9 cellular contexts compared by ENCODE assay signal in the genomic region with DNA sequence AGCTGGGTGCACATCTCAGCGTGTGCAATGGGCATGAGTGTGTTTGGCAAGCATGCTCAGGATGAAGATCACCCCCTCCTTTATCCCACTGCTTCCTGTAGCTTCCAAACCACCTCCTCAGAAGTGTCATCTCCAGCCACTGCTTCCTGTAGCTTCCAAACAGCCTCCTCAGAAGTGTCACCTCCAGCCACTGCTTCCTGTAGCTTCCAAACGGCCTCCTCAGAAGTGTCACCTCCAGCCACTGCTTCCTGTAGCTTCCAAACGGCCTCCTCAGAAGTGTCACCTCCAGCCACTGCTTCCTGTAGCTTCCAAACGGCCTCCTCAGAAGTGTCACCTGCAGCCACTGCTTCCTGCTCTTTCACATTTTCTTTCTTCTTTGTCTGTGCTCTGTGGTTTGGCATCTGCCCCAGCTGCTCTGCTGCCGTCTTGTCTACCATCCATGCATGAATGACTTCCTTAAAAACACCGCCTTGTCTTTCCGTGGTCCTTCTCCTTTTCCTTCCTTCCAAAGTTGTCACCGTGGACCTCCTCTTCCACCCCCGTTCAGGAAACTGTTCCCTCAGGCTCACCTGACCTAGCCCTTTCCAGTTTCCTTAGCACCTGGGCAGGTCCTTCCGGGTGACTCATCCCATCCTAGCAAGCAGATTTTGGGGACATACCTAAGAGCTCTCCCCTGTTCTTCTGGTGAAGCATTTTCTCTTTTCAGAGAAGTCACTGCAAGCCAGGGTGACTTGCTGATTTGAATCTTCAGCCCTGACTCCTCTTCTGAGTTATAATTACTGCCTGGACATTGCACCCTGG. TPM values are rescaled to one million over a fixed set of nuclear protein-coding genes. Genes with fewer than 3 reads are reported as not detected.
DNase-seq lines count a peak whose midpoint lies in the region; ATAC-seq and TF ChIP-seq lines count a peak whose summit lies in the region.
"Had no signal": no experiment of that assay in that cellular context is flagged by ENCODE, and none has a peak within 500 bp of the region (broad histone marks: within the 10 kb centered on the region; RNA-seq: fewer than 3 reads in every experiment).

No MANE protein-coding gene starts in this region.

- no peaks in the 10 kb centered on the region for H3K27me3 ChIP-seq in BLaER1 treated with 17β-estradiol and CSF1 and Interleukin-3, amounts not matched to agents 10 nM and 100 nM
- no peaks in the 10 kb centered on the region for H3K27me3 ChIP-seq in heart right ventricle
- no peaks in the 10 kb centered on the region for H3K27me3 ChIP-seq in neuronal stem cell (ENCODE audit: control insufficient read depth in 3 of 3, insufficient read depth in 3 of 3, low read depth in 1 of 3, low read length in 3 of 3)
- H3K27me3 ChIP-seq in esophagus muscularis mucosa, result no peaks in the 10 kb centered on the region

- intact Hi-C loops in heart right ventricle (cut with DNase I), result no loop called here
- intact Hi-C loops in esophagus muscularis mucosa (cut with DNase I), result no loop called here

- no peak overlapping the region for H3K18ac ChIP-seq in neuronal stem cell (ENCODE audit: low read length)

- TF ChIP-seq EP300 in esophagus muscularis mucosa (IDR thresholded peaks at IDR 0.05), result no peak

- H4K8ac ChIP-seq in neuronal stem cell (ENCODE audit: low read depth, low read length), result no peak overlapping the region

- WGBS in heart right ventricle, 2 donors, result 73% methylated on average over 10 of the region's 10 CpGs
- WGBS in neuronal stem cell (ENCODE audit: extremely low coverage in 2 of 2, insufficient read length in 2 of 2, insufficient replicate concordance in 1 of 2), 2 donors, result no CpG with 5 or more reads among the region's 10 CpGs
- 68% methylated on average over 10 of the region's 10 CpGs for WGBS in esophagus muscularis mucosa

- no peaks in the 10 kb centered on the region for H3K79me1 ChIP-seq in neuronal stem cell (ENCODE audit: low read depth, low read length)

- peaks cover 0 to 23% (median 0%) of the 10 kb centered on the region in 11 experiments; a peak in 5 of 22 replicates for H3K9me3 ChIP-seq in BLaER1 treated with 17β-estradiol and CSF1 and Interleukin-3, amounts not matched to agents 10 nM and 100 nM (replicated peaks in 1 of 11)
- H3K9me3 ChIP-seq in heart right ventricle (no peaks in the 10 kb centered on the region), neuronal stem cell (replicated peaks in 1 of 2; ENCODE audit: control insufficient read depth in 2 of 2, insufficient read depth in 1 of 2, low read depth in 1 of 2, low read length in 2 of 2) (peaks cover 2 to 6% of the 10 kb centered on the region in 2 donors), esophagus muscularis mucosa (no peaks in the 10 kb centered on the region)

- no peak overlapping the region for H3K4ac ChIP-seq in neuronal stem cell (ENCODE audit: low read length)

- no peak overlapping the region for H2BK12ac ChIP-seq in neuronal stem cell (ENCODE audit: low read length)

- TF ChIP-seq CTCF in heart right ventricle (IDR thresholded peaks at IDR 0.05) (no peak), esophagus muscularis mucosa (IDR thresholded peaks at IDR 0.05) (no peak)

- H2BK120ac ChIP-seq in neuronal stem cell (ENCODE audit: low read depth, low read length), result no peak overlapping the region

- ATAC-seq in GM19328 (IDR thresholded peaks at IDR 0.05; ENCODE audit: unreplicated experiment), result peak; percentile 77
- ATAC-seq in HG03280 (IDR thresholded peaks at IDR 0.05; ENCODE audit: unreplicated experiment), result peak; percentile 66
- no peak for ATAC-seq in heart right ventricle

- peaks cover 25 to 53% (median 48%) of the 10 kb centered on the region in 10 experiments for H3K4me1 ChIP-seq in BLaER1 treated with 17β-estradiol and CSF1 and Interleukin-3, amounts not matched to agents 10 nM and 100 nM
- H3K4me1 ChIP-seq in heart right ventricle (no peaks in the 10 kb centered on the region), neuronal stem cell (ENCODE audit: control insufficient read depth in 2 of 2, insufficient read depth in 1 of 2, low read depth in 1 of 2, low read length in 2 of 2) (no peaks in the 10 kb centered on the region), esophagus muscularis mucosa (no peaks in the 10 kb centered on the region)

- H4K20me1 ChIP-seq in BLaER1 treated with 17β-estradiol and CSF1 and Interleukin-3, amounts not matched to agents 10 nM and 100 nM, result no peaks in the 10 kb centered on the region; a peak in 1 of 22 replicates

- H2BK15ac ChIP-seq in neuronal stem cell (ENCODE audit: low read length), result no peak overlapping the region

- peak overlapping the region in 9 of 11 experiments; percentile 32 to 84 (median 73); a peak in 17 of 22 replicates for H3K27ac ChIP-seq in BLaER1 treated with 17β-estradiol and CSF1 and Interleukin-3, amounts not matched to agents 10 nM and 100 nM
- H3K27ac ChIP-seq in heart right ventricle, result no peak overlapping the region
- H3K27ac ChIP-seq in neuronal stem cell (replicated peaks; ENCODE audit: low read length), result no peak overlapping the region
- H3K27ac ChIP-seq in esophagus muscularis mucosa (replicated peaks in 1 of 4), result no peak overlapping the region
- H3K27ac ChIP-seq: WERI-Rb-1 had no signal

- no peak overlapping the region for H2AK5ac ChIP-seq in neuronal stem cell (ENCODE audit: low read depth, low read length)

- H3K4me3 ChIP-seq in BLaER1 treated with 17β-estradiol and CSF1 and Interleukin-3, amounts not matched to agents 10 nM and 100 nM, result peak overlapping the region in 3 of 10 experiments; percentile 6 to 29 (median 18); a peak in 1 of 20 replicates
- H3K4me3 ChIP-seq in heart right ventricle (no peak overlapping the region), neuronal stem cell (ENCODE audit: low read length in 2 of 2) (no peak overlapping the region), esophagus muscularis mucosa (no peak overlapping the region)

- no peak overlapping the region for H2AFZ ChIP-seq in neuronal stem cell (ENCODE audit: low read length)

- H3K9ac ChIP-seq in BLaER1 treated with 17β-estradiol and CSF1 and Interleukin-3, amounts not matched to agents 10 nM and 100 nM, result peak overlapping the region in 7 of 11 experiments; percentile 6 to 61 (median 41); a peak in 11 of 22 replicates
- H3K9ac ChIP-seq in neuronal stem cell (ENCODE audit: low read depth, low read length, poor library complexity), result no peak overlapping the region

- peaks cover 0 to 16% (median 0%) of the 10 kb centered on the region in 11 experiments; a peak in 1 of 22 replicates for H3K36me3 ChIP-seq in BLaER1 treated with 17β-estradiol and CSF1 and Interleukin-3, amounts not matched to agents 10 nM and 100 nM
- H3K36me3 ChIP-seq in heart right ventricle, result peaks cover 0 to 36% (median 0%) of the 10 kb centered on the region in 9 donors
- peaks cover 6% of the 10 kb centered on the region in 2 donors for H3K36me3 ChIP-seq in neuronal stem cell (replicated peaks in 1 of 2; ENCODE audit: control insufficient read depth in 2 of 2, insufficient read depth in 2 of 2, low read length in 2 of 2)
- H3K36me3 ChIP-seq in esophagus muscularis mucosa, result peaks cover 3 to 31% (median 27%) of the 10 kb centered on the region in 4 donors
- H3K36me3 ChIP-seq: WERI-Rb-1 had no signal

- no peak overlapping the region for H4K91ac ChIP-seq in neuronal stem cell (ENCODE audit: low read depth, low read length, poor library complexity)

- TF ChIP-seq POLR2A in esophagus muscularis mucosa (IDR thresholded peaks at IDR 0.05; ENCODE audit: low read depth), result no peak

- no peak overlapping the region for H2BK5ac ChIP-seq in neuronal stem cell (ENCODE audit: low read length)

- peak; percentile 6 for DNase-seq in T-helper 9 cell
- no peak for DNase-seq in NCI-H2081 (lab: John Stamatoyannopoulos, UW)
- DNase-seq in heart right ventricle, result no peak
- no peak for DNase-seq in neuronal stem cell (ENCODE audit: low spot score)
- DNase-seq in esophagus muscularis mucosa (ENCODE audit: extremely low spot score), result no peak
- DNase-seq: WERI-Rb-1 had no signal

- H3K14ac ChIP-seq in neuronal stem cell (ENCODE audit: low read length), result no peak overlapping the region

- no peak overlapping the region for H3K23ac ChIP-seq in neuronal stem cell (ENCODE audit: low read depth, low read length, poor library complexity)

- peak overlapping the region; percentile 74 to 94 (median 83) for H3K4me2 ChIP-seq in BLaER1 treated with 17β-estradiol and CSF1 and Interleukin-3, amounts not matched to agents 10 nM and 100 nM
- no peak overlapping the region for H3K4me2 ChIP-seq in neuronal stem cell (ENCODE audit: insufficient read depth, low read length, poor library complexity, severe bottlenecking)

RNA-seq across cellular contexts. Expression of a gene that starts 43.5 kb away (rescaled TPM):
- total RNA-seq in heart right ventricle (10 to 100 TPM in 7 of 10 donors, 1 to 10 TPM in 3; 7.8 to 22.5 (median 14.0) TPM), esophagus muscularis mucosa (10 to 100 TPM in 3 of 4 donors, 1 to 10 TPM in 1; 8.6 to 17.0 (median 14.8) TPM)
- 1 to 10 TPM; 4.3 to 7.5 TPM for polyA plus RNA-seq in heart right ventricle
- polyA plus RNA-seq in neuronal stem cell (2013, experiment 1 of 2), result 10.2 TPM
- polyA plus RNA-seq in neuronal stem cell (2013, experiment 2 of 2), result 10.7 TPM

Comparison
In these comparisons a context has a peak if more than half of its experiments do, and no peak if none do; other contexts are left out.
1. H3K27ac ChIP-seq: peak in BLaER1 treated with 17β-estradiol and CSF1 and Interleukin-3, amounts not matched to agents 10 nM and 100 nM (9 of 11); none in heart right ventricle (0 of 10), neuronal stem cell (single experiment) and esophagus muscularis mucosa (0 of 4).
2. ATAC-seq: peak in GM19328 (single experiment) and HG03280 (single experiment); none in heart right ventricle (0 of 8).